9 cellular contexts compared by ENCODE assay signal in the genomic region with DNA sequence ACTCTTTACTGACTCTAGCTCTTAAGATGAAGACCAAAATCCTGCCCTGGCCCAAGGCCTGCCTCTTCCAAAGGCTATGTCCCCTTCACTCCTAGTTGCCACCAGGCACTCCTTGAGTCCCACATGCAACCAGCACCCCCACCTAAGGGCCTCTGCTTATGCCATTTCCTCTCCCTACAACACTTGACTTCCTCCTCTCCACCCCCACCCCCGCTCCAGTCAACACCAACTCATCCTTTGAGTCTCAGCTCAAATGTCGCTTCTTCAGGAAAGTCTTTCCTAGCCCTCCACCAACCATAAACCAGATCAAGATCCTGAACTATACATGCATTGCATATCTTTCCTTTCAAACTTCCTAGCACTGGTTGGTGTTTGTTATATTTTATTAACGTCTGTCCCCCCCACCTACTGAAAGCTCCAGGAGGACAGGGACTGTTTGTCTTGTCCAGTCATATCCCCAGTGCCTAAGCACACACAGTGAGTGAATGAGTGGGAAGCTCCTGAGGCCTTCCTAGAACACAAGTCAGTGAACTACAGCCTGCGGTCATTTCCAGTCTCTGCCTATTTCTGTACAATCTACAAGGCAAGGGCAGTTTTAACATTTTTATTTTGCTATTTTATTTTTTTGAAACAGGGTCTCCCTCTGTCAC. TPM values are rescaled to one million over a fixed set of nuclear protein-coding genes. Genes with fewer than 3 reads are reported as not detected.
DNase-seq lines count a peak whose midpoint lies in the region; ATAC-seq, FAIRE-seq and TF ChIP-seq lines count a peak whose summit lies in the region.
"Had no signal": no experiment of that assay in that cellular context is flagged by ENCODE, and none has a peak within 500 bp of the region (broad histone marks: within the 10 kb centered on the region; RNA-seq: fewer than 3 reads in every experiment).

No MANE protein-coding gene starts in this region.

- H3K27ac ChIP-seq in A549 = 0 out of 6 replicates have a peak overlapping the region, but pooled peaks of 1 of the 2 experiments have one; percentile 3
- H3K27ac ChIP-seq in HL-60 (replicated peaks) = peak overlapping the region; percentile 83
- peak overlapping the region; percentile 74 for H3K27ac ChIP-seq in lower lobe of right lung

- H3K4me1 ChIP-seq in A549 (peaks cover 42% of the 10 kb centered on the region), lower lobe of right lung (peaks cover 97% of the 10 kb centered on the region)

- POLR2A ChIA-PET in A549 (lab: Yijun Ruan, JAX) = interaction anchor here (1.2 kb wide), 1 partner anchor 13 kb away, joined by 6 read pairs; no protein-coding TSS in a partner anchor

- no peaks in the 10 kb centered on the region for H3K36me3 ChIP-seq in lower lobe of right lung

- no peak for DNase-seq in A549 (ENCODE audit: low read depth in 1 of 2, low spot score in 1 of 2)
- DNase-seq in HL-60 (ENCODE audit: low read depth in 1 of 2, low spot score in 1 of 2) = peak in 1 of 2 experiments; percentile 88
- peak; percentile 62 for DNase-seq in activated T-cell treated with anti-CD3 and anti-CD28 coated beads, Interleukin-2, amount 50 U/mL, for 48 hours
- no peak for DNase-seq in lower lobe of right lung
- DNase-seq in cortex of kidney (lab: John Stamatoyannopoulos, UW) = no peak
- no peak for DNase-seq in superior temporal gyrus (ENCODE audit: extremely low spot score)
- DNase-seq in DMS153 treated with DMSO at 0.1 percent for 48 hours (lab: John Stamatoyannopoulos, UW; ENCODE audit: unreplicated experiment) = no peak
- DNase-seq in activated CD4-positive, CD25-positive, alpha-beta regulatory T cell treated with anti-CD3 and anti-CD28 coated beads, Interleukin-2, amount 50 U/mL, for 72 hours = no peak

- CTCF ChIA-PET in A549 (lab: Yijun Ruan, JAX) = interaction anchor here (1.0 to 5.8 kb wide), 6 partner anchors 11 to 170 kb away, joined by 3 to 32 read pairs (median 6); no protein-coding TSS in a partner anchor

- TF ChIP-seq EP300 in A549 (IDR thresholded peaks at IDR 0.05) = no peak

- H3K27me3 ChIP-seq in HL-60 (ENCODE audit: insufficient read depth, poor library complexity, severe bottlenecking) = no peaks in the 10 kb centered on the region
- no peaks in the 10 kb centered on the region for H3K27me3 ChIP-seq in lower lobe of right lung (ENCODE audit: low read depth)

- H3K9me3 ChIP-seq in A549 (no peaks in the 10 kb centered on the region), lower lobe of right lung (no peaks in the 10 kb centered on the region)

- WGBS in A549 (ENCODE audit: missing lambda C conversion rate) = 66% methylated on average over 4 of the region's 4 CpGs

- peak overlapping the region; percentile 31; the same call in 1 of the 3 replicates for H3K4me2 ChIP-seq in A549

- no peak for TF ChIP-seq POLR2A in A549 (IDR thresholded peaks at IDR 0.05; ENCODE audit: low read length)

- ATAC-seq in A549 (no peak), lower lobe of right lung (peak in 1 of 2 donors; percentile 32)

- no peak for FAIRE-seq in A549 (lab: Jason Lieb, UNC)

- no peak for TF ChIP-seq RAD21 in A549 (conservative IDR thresholded peaks at IDR 0.05 in 1 of 2, IDR thresholded peaks at IDR 0.05 in 1 of 2)

- TF ChIP-seq CTCF in A549 (IDR thresholded peaks at IDR 0.05) (no peak), HL-60 (IDR thresholded peaks at IDR 0.05; ENCODE audit: insufficient read depth, low read length) (no peak), lower lobe of right lung (IDR thresholded peaks at IDR 0.05) (no peak)

- H3K4me3 ChIP-seq in A549 (no peak overlapping the region), HL-60 (replicated peaks; ENCODE audit: insufficient read depth, low read length) (no peak overlapping the region), lower lobe of right lung (no peak overlapping the region)

- intact Hi-C loops in lower lobe of right lung (cut with DNase I) = no loop called here

TF ChIP-seq in A549, 52 proteins besides CTCF, POLR2A, EP300 and RAD21:
- TF ChIP-seq ESRRA (IDR thresholded peaks at IDR 0.05; ENCODE audit: borderline replicate concordance, low read length) = no peak
- TF ChIP-seq RCOR1 (IDR thresholded peaks at IDR 0.05; ENCODE audit: low read depth, low read length) = no peak
- TF ChIP-seq RARB (CRISPR knock-in tag; IDR thresholded peaks at IDR 0.05) = no peak
- TF ChIP-seq HOXB5 (CRISPR knock-in tag; IDR thresholded peaks at IDR 0.05) = no peak
- TF ChIP-seq JUNB (IDR thresholded peaks at IDR 0.05) = no peak
- no peak for TF ChIP-seq FOSL2 (IDR thresholded peaks at IDR 0.05)
- no peak for TF ChIP-seq FOSL2 (CRISPR knock-in tag; IDR thresholded peaks at IDR 0.05)
- TF ChIP-seq CEBPB (IDR thresholded peaks at IDR 0.05) = no peak
- TF ChIP-seq ZNF302 (CRISPR knock-in tag; IDR thresholded peaks at IDR 0.05) = no peak
- no peak for TF ChIP-seq RNF2 (IDR thresholded peaks at IDR 0.05; ENCODE audit: borderline replicate concordance, low read depth)
- no peak for TF ChIP-seq PHF8 (IDR thresholded peaks at IDR 0.05; ENCODE audit: borderline replicate concordance, low read depth)
- TF ChIP-seq EHF (CRISPR knock-in tag; IDR thresholded peaks at IDR 0.05) = no peak
- no peak for TF ChIP-seq HOXA7 (CRISPR knock-in tag; IDR thresholded peaks at IDR 0.05)
- no peak for TF ChIP-seq EHMT2 (IDR thresholded peaks at IDR 0.05; ENCODE audit: low read depth)

RNA-seq across cellular contexts. Expression of a gene that starts 7.3 kb away (rescaled TPM):
- polyA plus RNA-seq in A549 (2011; rRNA removed) = 13.9 and 14.9 TPM in 2 replicates
- polyA plus RNA-seq in A549 (2012; cell fraction: cytosol; rRNA removed) = 9.4 and 11.8 TPM in 2 replicates
- polyA plus RNA-seq in A549 (2012; cell fraction: nucleus; rRNA removed) = 34.3 and 50.0 TPM in 2 replicates
- 11.4 to 13.6 TPM (median 12.6 TPM) in 3 replicates for polyA plus RNA-seq in A549 (2017; fragmentation: RNase III; extraction: RNeasy Plus Mini Kit Qiagen cat#74134 plus additional on column Dnase treatment)
- 18.8 and 19.0 TPM in 2 replicates for polyA minus RNA-seq in A549 (2011; rRNA and poly(A)+ RNA removed)
- 69.8 TPM for total RNA-seq in lower lobe of right lung

RNA-seq across cellular contexts. Expression of a gene that starts 22.2 kb away (rescaled TPM):
- polyA plus RNA-seq in A549 (2011; rRNA removed) (not detected in 2 replicates), A549 (2017; fragmentation: RNase III; extraction: RNeasy Plus Mini Kit Qiagen cat#74134 plus additional on column Dnase treatment) (not detected in 3 replicates)
- polyA plus RNA-seq in A549 (2012; cell fraction: cytosol; rRNA removed) = not detected in 2 replicates
- not detected in 2 replicates for polyA plus RNA-seq in A549 (2012; cell fraction: nucleus; rRNA removed)
- not detected in 2 replicates for polyA minus RNA-seq in A549 (2011; rRNA and poly(A)+ RNA removed)
- not detected for total RNA-seq in lower lobe of right lung
- total RNA-seq: fibroblast of villous mesenchyme had no signal

Comparison
In these comparisons a context has a peak if more than half of its experiments do, and no peak if none do; other contexts are left out.
1. DNase-seq: peak in activated T-cell treated with anti-CD3 and anti-CD28 coated beads, Interleukin-2, amount 50 U/mL, for 48 hours (2 of 2); none in A549 (0 of 2), lower lobe of right lung (single experiment), cortex of kidney (single experiment), superior temporal gyrus (single experiment), DMS153 treated with DMSO at 0.1 percent for 48 hours (single experiment) and activated CD4-positive, CD25-positive, alpha-beta regulatory T cell treated with anti-CD3 and anti-CD28 coated beads, Interleukin-2, amount 50 U/mL, for 72 hours (single experiment).